ENCODE assay signal across 17 cellular contexts in genomic region chr1:74427676-74428075, GRCh38.
DNase-seq lines count a peak whose midpoint lies in the region; ATAC-seq and TF ChIP-seq lines count a peak whose summit lies in the region.
"Had no signal": no experiment of that assay in that cellular context is flagged by ENCODE, and none has a peak within 500 bp of the region (broad histone marks: within the 10 kb centered on the region; RNA-seq: fewer than 3 reads in every experiment).

No MANE protein-coding gene starts in this region.

- no peaks in the 10 kb centered on the region for H3K36me3 Mint-ChIP-seq in activated CD4-positive, alpha-beta T cell treated with anti-CD3 and anti-CD28 coated beads, Interleukin-2, amount 10 ng/mL, durations not matched to agents 24 days and 14 days (ENCODE audit: low read depth)

- H3K9me3 Mint-ChIP-seq in activated CD4-positive, alpha-beta T cell treated with anti-CD3 and anti-CD28 coated beads, Interleukin-2, amount 10 ng/mL, durations not matched to agents 24 days and 14 days: no peaks in the 10 kb centered on the region
- H3K9me3 Mint-ChIP-seq: CD4-positive, alpha-beta T cell had no signal

- TF ChIP-seq CTCF in AG09309 (IDR thresholded peaks at IDR 0.05; ENCODE audit: control insufficient read depth, insufficient read depth, low read depth, low read length, missing control alignments): no peak

- H3K4me3 Mint-ChIP-seq in activated CD4-positive, alpha-beta T cell treated with anti-CD3 and anti-CD28 coated beads, Interleukin-2, amount 10 ng/mL, durations not matched to agents 24 days and 14 days: no peak overlapping the region
- H3K4me3 Mint-ChIP-seq: B cell; CD4-positive, alpha-beta T cell had no signal

- intact Hi-C loops in activated CD4-positive, alpha-beta T cell treated with anti-CD3 and anti-CD28 coated beads, Interleukin-2, amount 10 ng/mL, durations not matched to agents 24 days and 14 days (cut with micrococcal nuclease): no loop called here

- DNase-seq in AG09309 (ENCODE audit: low read depth) (peak; percentile 2), ELR (ENCODE audit: low read depth) (peak; percentile 3), amniotic epithelial cell (ENCODE audit: low read depth) (peak; percentile 34), iris pigment epithelial cell (ENCODE audit: low read depth) (peak; percentile 14), OCI-M2 (lab: John Stamatoyannopoulos, UW; ENCODE audit: unreplicated experiment) (no peak), NOMO-1 (lab: John Stamatoyannopoulos, UW; ENCODE audit: unreplicated experiment in 2 of 2) (no peak)
- no peak for DNase-seq in activated CD4-positive, alpha-beta T cell treated with anti-CD3 and anti-CD28 coated beads, Interleukin-2, amount 10 ng/mL, durations not matched to agents 24 days and 14 days
- DNase-seq: CD4-positive, alpha-beta T cell; EL; MV-4-11; NCI-H1417 treated with DMSO at 0.1 percent for 48 hours; NCI-H2029 treated with DMSO at 0.1 percent for 48 hours; Peyer's patch; Right ventricle myocardium superior had no signal

- H3K4me1 Mint-ChIP-seq in activated CD4-positive, alpha-beta T cell treated with anti-CD3 and anti-CD28 coated beads, Interleukin-2, amount 10 ng/mL, durations not matched to agents 24 days and 14 days: no peaks in the 10 kb centered on the region
- H3K4me1 Mint-ChIP-seq: B cell had no signal

- H3K27ac Mint-ChIP-seq in activated CD4-positive, alpha-beta T cell treated with anti-CD3 and anti-CD28 coated beads, Interleukin-2, amount 10 ng/mL, durations not matched to agents 24 days and 14 days: no peak overlapping the region
- H3K27ac Mint-ChIP-seq: B cell; CD4-positive, alpha-beta T cell had no signal

- ATAC-seq in GM21447 (IDR thresholded peaks at IDR 0.05; ENCODE audit: unreplicated experiment): no peak

- no peak overlapping the region for H3K4me3 ChIP-seq in AG09309 (ENCODE audit: control insufficient read depth, low read depth, low read length)
- H3K4me3 ChIP-seq: HAP-1, Peyer's patch had no signal

- no peaks in the 10 kb centered on the region for H3K27me3 Mint-ChIP-seq in activated CD4-positive, alpha-beta T cell treated with anti-CD3 and anti-CD28 coated beads, Interleukin-2, amount 10 ng/mL, durations not matched to agents 24 days and 14 days
- H3K27me3 Mint-ChIP-seq: CD4-positive, alpha-beta T cell had no signal

Comparison
In these comparisons a context has a peak if more than half of its experiments do, and no peak if none do; other contexts are left out.
1. DNase-seq: peak in AG09309 (single experiment), ELR (single experiment), amniotic epithelial cell (single experiment) and iris pigment epithelial cell (single experiment); none in OCI-M2 (single experiment), NOMO-1 (0 of 2) and activated CD4-positive, alpha-beta T cell treated with anti-CD3 and anti-CD28 coated beads, Interleukin-2, amount 10 ng/mL, durations not matched to agents 24 days and 14 days (single experiment).